9 cellular contexts compared by ENCODE assay signal in the genomic region with DNA sequence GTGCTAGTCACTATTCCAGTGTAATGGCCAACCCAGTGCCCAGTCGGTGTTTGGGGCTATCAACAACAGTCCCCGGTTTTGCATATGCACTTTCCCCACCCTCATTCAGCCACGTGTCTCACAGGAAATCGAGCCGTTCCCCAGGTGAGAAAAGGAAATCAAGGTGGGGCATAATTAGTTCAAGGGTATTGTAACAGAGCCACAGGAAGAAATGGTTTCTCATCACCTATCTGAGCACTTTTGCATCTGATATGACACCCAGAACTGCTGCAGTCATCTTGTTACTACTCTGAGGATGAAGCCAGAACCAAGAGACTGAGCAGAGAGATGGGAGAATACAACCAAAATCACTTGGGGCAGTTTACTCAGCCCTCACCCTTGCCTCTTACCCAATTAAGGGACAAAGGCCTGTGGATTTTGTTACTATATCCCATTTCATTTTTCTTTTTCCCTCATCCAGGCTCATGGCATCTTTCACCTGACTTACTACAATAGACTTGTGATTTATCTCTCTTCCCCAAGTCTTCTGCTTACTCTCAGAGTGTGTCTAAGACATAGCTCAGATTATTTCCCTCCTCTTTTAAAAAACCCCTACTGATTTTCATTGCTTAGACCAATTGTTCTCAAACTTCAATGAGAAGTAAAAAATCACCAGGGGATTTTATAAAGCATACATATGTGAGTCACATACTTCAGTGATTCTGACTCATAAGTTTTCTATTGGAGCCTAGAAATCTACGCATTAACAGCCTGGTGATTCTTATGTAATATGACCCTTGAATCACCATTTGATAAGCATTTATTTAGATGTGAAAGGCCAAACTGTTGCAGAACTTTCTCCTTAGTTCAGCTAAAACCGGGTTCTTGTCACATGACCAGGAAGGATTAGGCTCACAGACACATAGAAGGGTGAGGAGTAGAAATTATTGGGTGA. TPM values are rescaled to one million over a fixed set of nuclear protein-coding genes. Genes with fewer than 3 reads are reported as not detected.
A peak's percentile ranks its signal among the peaks of the same experiment; 100 is the strongest.
DNase-seq lines count a peak whose midpoint lies in the region; ATAC-seq, FAIRE-seq and TF ChIP-seq lines count a peak whose summit lies in the region.
"Had no signal": no experiment of that assay in that cellular context is flagged by ENCODE, and none has a peak within 500 bp of the region (broad histone marks: within the 10 kb centered on the region; RNA-seq: fewer than 3 reads in every experiment).

No MANE protein-coding gene starts in this region.

- no peak overlapping the region for H2BK120ac ChIP-seq in H1 (replicated peaks; ENCODE audit: low read depth, low read length)

- DNase-seq in ACHN (peak; percentile 53), RPMI7951 (ENCODE audit: low read depth) (peak; percentile 43), H1 (ENCODE audit: low read depth in 1 of 2, low spot score in 2 of 2) (no peak), caudate nucleus (lab: John Stamatoyannopoulos, UW) (no peak), OCI-LY7 (ENCODE audit: low spot score) (no peak), RPMI8226 (no peak), NCI-H1092 treated with DMSO at 0.1 percent for 48 hours (lab: John Stamatoyannopoulos, UW) (no peak)
- DNase-seq: NCI-H1694 had no signal

- no peak overlapping the region for H2BK5ac ChIP-seq in H1 (ENCODE audit: low read depth, low read length)

- H2AFZ ChIP-seq in H1 (ENCODE audit: low read length) (peak overlapping the region; percentile 82; the same call in 1 of the 2 replicates), OCI-LY7 (ENCODE audit: low read length) (no peak overlapping the region)

- TF ChIP-seq POLR2A in H1 (IDR thresholded peaks at IDR 0.05; ENCODE audit: control extremely low read depth in 1 of 2, low read depth in 2 of 2, low read length in 2 of 2), result no peak

- no peak overlapping the region for H4K8ac ChIP-seq in H1 (ENCODE audit: extremely low read depth, insufficient read depth, low read length)

- TF ChIP-seq CTCF in H1 (IDR thresholded peaks at IDR 0.05; ENCODE audit: control extremely low read depth in 1 of 3, insufficient read depth in 1 of 3, low read depth in 1 of 3, low read length in 3 of 3) (no peak), OCI-LY7 (conservative IDR thresholded peaks at IDR 0.05; ENCODE audit: low read length) (no peak)

- H3K23ac ChIP-seq in H1 (ENCODE audit: insufficient read length), result no peak overlapping the region

- H3K56ac ChIP-seq in H1 (replicated peaks; ENCODE audit: insufficient read length, low read depth, low read length), result no peak overlapping the region

- H3K9me2 ChIP-seq in OCI-LY7 (ENCODE audit: insufficient read depth, low read length), result no peaks in the 10 kb centered on the region

- 67% methylated on average over 7 of the region's 7 CpGs; no CpG with 5 or more reads in 1 of the 2 experiments for WGBS in H1 (ENCODE audit: extremely low coverage in 1 of 2, insufficient coverage in 1 of 2, insufficient read length in 1 of 2, insufficient replicate concordance in 2 of 2, low coverage in 1 of 2, low lambda C conversion rate in 2 of 2, missing lambda C conversion rate in 1 of 2), 2 experiments

- peaks cover 0 to 5% (median 0%) of the 10 kb centered on the region in 4 experiments; a peak in 1 of 7 replicates for H3K4me1 ChIP-seq in H1 (replicated peaks in 1 of 4; ENCODE audit: control insufficient read depth in 3 of 4, insufficient read depth in 4 of 4, low read length in 3 of 4)
- no peaks in the 10 kb centered on the region for H3K4me1 ChIP-seq in OCI-LY7 (ENCODE audit: insufficient read depth, low read length, poor library complexity, severe bottlenecking)

- peak; percentile 64 for ATAC-seq in GM21529 (IDR thresholded peaks at IDR 0.05; ENCODE audit: unreplicated experiment)

- in situ Hi-C loops in ACHN (cut with HindIII; ENCODE audit: low pct_ligation_motif_present, low pct_unique_long_range_greater_than_20kb, low sequenced_read_pairs), result no loop called here

- H4K5ac ChIP-seq in H1 (ENCODE audit: insufficient read length, low read depth, low read length), result no peak overlapping the region

- H3K4me3 ChIP-seq in H1 (ENCODE audit: extremely low read depth in 1 of 4, insufficient read depth in 2 of 4, low read depth in 3 of 4, low read length in 4 of 4), result no peak overlapping the region
- H3K4me3 ChIP-seq in OCI-LY7 (ENCODE audit: low read depth, low read length, poor library complexity, severe bottlenecking), result no peak overlapping the region

- no peak overlapping the region for H4K91ac ChIP-seq in H1 (replicated peaks; ENCODE audit: insufficient read length, low read length)

- H3K9ac ChIP-seq in H1 (replicated peaks in 1 of 4; ENCODE audit: extremely low read depth in 1 of 4, low read depth in 3 of 4, low read length in 3 of 4), result no peak overlapping the region

- no peak overlapping the region for H2BK15ac ChIP-seq in H1 (ENCODE audit: low read length)

- TF ChIP-seq RAD21 in H1 (IDR thresholded peaks at IDR 0.05 in 1 of 2, conservative IDR thresholded peaks at IDR 0.05 in 1 of 2; ENCODE audit: low read depth in 2 of 2, low read length in 2 of 2), result no peak

- peaks cover 0 to 7% of the 10 kb centered on the region in 2 experiments; a peak in 1 of 4 replicates for H3K9me3 ChIP-seq in H1 (ENCODE audit: insufficient read depth in 2 of 2, low read depth in 1 of 2, low read length in 1 of 2)
- H3K9me3 ChIP-seq in OCI-LY7 (ENCODE audit: low read length), result no peaks in the 10 kb centered on the region

- no peaks in the 10 kb centered on the region for H3K79me1 ChIP-seq in H1 (ENCODE audit: low read depth, low read length)

- H3K4me2 ChIP-seq in H1 (ENCODE audit: insufficient read depth in 1 of 2, low read depth in 2 of 2, low read length in 2 of 2) (no peak overlapping the region), OCI-LY7 (ENCODE audit: low read length) (no peak overlapping the region)

- no peaks in the 10 kb centered on the region for H3K23me2 ChIP-seq in H1 (ENCODE audit: low read depth, low read length)

- POLR2A ChIA-PET in H1 (lab: Charles Lee; ENCODE audit: partially characterized antibody) (no interaction called here), OCI-LY7 (lab: Charles Lee) (no interaction called here)

- no peak overlapping the region for H3K4ac ChIP-seq in H1 (replicated peaks; ENCODE audit: insufficient read length, low read depth, low read length)

- TF ChIP-seq EP300 in H1 (IDR thresholded peaks at IDR 0.05; ENCODE audit: borderline replicate concordance in 1 of 2, low read depth in 2 of 2, low read length in 2 of 2), result no peak

- H3K27ac ChIP-seq in H1 (ENCODE audit: low read depth, low read length), result no peak overlapping the region
- H3K27ac ChIP-seq in caudate nucleus (ENCODE audit: low read depth, low read length), result no peak overlapping the region
- no peak overlapping the region for H3K27ac ChIP-seq in OCI-LY7 (ENCODE audit: low read depth, low read length, poor library complexity, severe bottlenecking)

- CTCF ChIA-PET in H1 (lab: Charles Lee; ENCODE audit: partially characterized antibody), result interaction anchor here (0.8 to 1.9 kb wide), 3 partner anchors 24 to 201 kb away, joined by 3 to 6 read pairs (median 4); no protein-coding TSS in a partner anchor
- CTCF ChIA-PET in OCI-LY7 (lab: Charles Lee; ENCODE audit: unreplicated experiment), result no interaction called here

- H4K20me1 ChIP-seq in H1 (replicated peaks in 1 of 2; ENCODE audit: control insufficient read depth in 1 of 2, insufficient read depth in 2 of 2, low read length in 2 of 2) (no peaks in the 10 kb centered on the region), OCI-LY7 (ENCODE audit: insufficient read depth, low read length) (no peaks in the 10 kb centered on the region)

- H3K14ac ChIP-seq in H1 (ENCODE audit: insufficient read length), result no peak overlapping the region

- H3K18ac ChIP-seq in H1 (ENCODE audit: extremely low read depth, low read length), result no peak overlapping the region

- no peak for FAIRE-seq in H1 (lab: Jason Lieb, UNC)

- H2BK12ac ChIP-seq in H1 (ENCODE audit: low read depth, low read length), result no peak overlapping the region

- intact Hi-C loops in OCI-LY7 (cut with micrococcal nuclease; ENCODE audit: unreplicated experiment), result no loop called here

- H2AK5ac ChIP-seq in H1 (ENCODE audit: low read depth, low read length), result no peak overlapping the region

- H3K36me3 ChIP-seq in H1 (ENCODE audit: control insufficient read depth in 2 of 4, insufficient read depth in 4 of 4, low read length in 3 of 4) (no peaks in the 10 kb centered on the region), OCI-LY7 (ENCODE audit: insufficient read depth, low read length) (no peaks in the 10 kb centered on the region)

- BruUV-seq in OCI-LY7 (replicated peaks; lab: Mats Ljungman, UMichigan), result no TSS peak

- H3K27me3 ChIP-seq in H1 (replicated peaks in 1 of 4; ENCODE audit: control insufficient read depth in 3 of 4, extremely low read depth in 1 of 4, insufficient read depth in 3 of 4, low read length in 3 of 4), result no peaks in the 10 kb centered on the region

- H2BK20ac ChIP-seq in H1 (ENCODE audit: low read length), result no peak overlapping the region

- no peaks in the 10 kb centered on the region for H3K79me2 ChIP-seq in H1 (ENCODE audit: control insufficient read depth in 1 of 2, insufficient read depth in 2 of 2, low read length in 2 of 2)
- no peaks in the 10 kb centered on the region for H3K79me2 ChIP-seq in OCI-LY7 (ENCODE audit: insufficient read depth, low read depth, low read length)

TF ChIP-seq in H1, 55 proteins besides CTCF, POLR2A, EP300 and RAD21 (continues in another document):
- no peak for TF ChIP-seq NRF1 (IDR thresholded peaks at IDR 0.05; ENCODE audit: low read depth, low read length)
- TF ChIP-seq, protein P1, sequence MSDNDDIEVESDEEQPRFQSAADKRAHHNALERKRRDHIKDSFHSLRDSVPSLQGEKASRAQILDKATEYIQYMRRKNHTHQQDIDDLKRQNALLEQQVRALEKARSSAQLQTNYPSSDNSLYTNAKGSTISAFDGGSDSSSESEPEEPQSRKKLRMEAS (IDR thresholded peaks at IDR 0.05), result no peak
- TF ChIP-seq RXRA (IDR thresholded peaks at IDR 0.05; ENCODE audit: insufficient read depth, low read depth, low read length), result no peak
- no peak for TF ChIP-seq JUND (IDR thresholded peaks at IDR 0.05; ENCODE audit: low read length)
- TF ChIP-seq EZH2 (IDR thresholded peaks at IDR 0.05; ENCODE audit: low read depth, low read length, severe bottlenecking), result no peak
- no peak for TF ChIP-seq TBP (IDR thresholded peaks at IDR 0.05; ENCODE audit: low read depth, low read length)
- TF ChIP-seq TAF7 (optimal IDR thresholded peaks at IDR 0.05; ENCODE audit: borderline replicate concordance, low read depth, low read length), result no peak

RNA-seq across cellular contexts. Expression of a gene that starts 40.5 kb away (rescaled TPM):
- not detected in 2 replicates for total RNA-seq in RPMI7951 (2014; rRNA removed; shearing (Covaris generic))
- not detected in 2 replicates for total RNA-seq in H1 (2021; fragmentation: NEBNext Ultra II Directional; extraction: Animal tissue kit (Norgen Biotek cat#: 25700))
- polyA plus RNA-seq in H1 (2011; rRNA removed), result not detected in 2 replicates
- not detected for polyA plus RNA-seq in H1 (2011; cell fraction: cytosol; rRNA removed)
- not detected for polyA plus RNA-seq in H1 (2011; cell fraction: nucleus; rRNA removed)
- polyA plus RNA-seq in H1 (2012, experiment 1 of 2), result not detected in 4 replicates
- polyA plus RNA-seq in H1 (2012, experiment 2 of 2), result not detected
- polyA plus RNA-seq in H1 (2013, experiment 1 of 2), result not detected
- polyA plus RNA-seq in H1 (2013, experiment 2 of 2), result not detected
- polyA minus RNA-seq in H1 (2011; rRNA and poly(A)+ RNA removed), result not detected in 2 replicates
- not detected for polyA minus RNA-seq in H1 (2011; cell fraction: cytosol; rRNA and poly(A)+ RNA removed)
- not detected for polyA minus RNA-seq in H1 (2011; cell fraction: nucleus; rRNA and poly(A)+ RNA removed)
- total RNA-seq in OCI-LY7 (2014; rRNA removed; shearing (Covaris generic)), result not detected in 2 replicates
- not detected in 2 replicates for total RNA-seq in OCI-LY7 (2022)

Comparison
In these comparisons a context has a peak if more than half of its experiments do, and no peak if none do; other contexts are left out.
1. DNase-seq: peak in ACHN (single experiment) and RPMI7951 (single experiment); none in H1 (0 of 2), caudate nucleus (0 of 61), OCI-LY7 (single experiment), RPMI8226 (single experiment) and NCI-H1092 treated with DMSO at 0.1 percent for 48 hours (single experiment).